ENCODE assay signal across 15 cellular contexts in the genomic region with DNA sequence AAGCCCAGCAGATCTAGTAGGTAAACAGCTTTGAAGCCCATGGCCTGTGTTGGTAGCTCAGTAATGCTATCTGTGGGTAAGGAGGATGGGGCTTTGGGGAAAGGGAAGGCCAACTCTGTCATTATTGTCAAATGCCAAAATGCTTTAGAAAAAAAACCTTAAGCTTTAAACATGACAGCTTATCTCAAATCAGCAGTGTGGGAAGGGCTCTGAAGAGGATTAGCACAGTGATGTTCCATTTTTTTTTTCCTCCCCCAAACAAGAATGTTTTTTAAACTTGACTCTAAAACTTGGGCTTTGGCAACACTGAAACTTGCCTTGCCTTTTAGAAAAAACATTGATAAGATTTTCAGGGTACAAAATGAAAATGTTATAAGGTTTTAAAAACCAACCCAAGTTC.
"Had no signal": no experiment of that assay in that cellular context is flagged by ENCODE, and none has a peak within 500 bp of the region (broad histone marks: within the 10 kb centered on the region; RNA-seq: fewer than 3 reads in every experiment).

No MANE protein-coding gene starts in this region.

- H3K4me3 Mint-ChIP-seq: activated naive CD8-positive, alpha-beta T cell treated with anti-CD3 and anti-CD28 coated beads for 36 hours; mesothelial cell of epicardium; stimulated activated naive CD8-positive, alpha-beta T cell treated with anti-CD3 and anti-CD28 coated beads, Interleukin-15, Interleukin-2, amounts not matched to agents 100 ng/mL and 50 ng/mL, for 24 hours; T-helper 1 cell treated with Interleukin-12 subunit alpha and Interleukin-12 subunit beta and Interleukin-4 antibody, amounts not matched to agents 30 μg/mL and 1 μg/mL, for 36 hours had no signal

- FAIRE-seq: kidney had no signal

- H3K27me3 ChIP-seq: gastrocnemius medialis, neutrophil, thyroid gland had no signal

- H3K27me3 Mint-ChIP-seq: activated naive CD8-positive, alpha-beta T cell treated with anti-CD3 and anti-CD28 coated beads for 36 hours; stimulated activated naive CD8-positive, alpha-beta T cell treated with anti-CD3 and anti-CD28 coated beads, Interleukin-15, Interleukin-2, amounts not matched to agents 100 ng/mL and 50 ng/mL, for 24 hours had no signal

- DNase-seq: activated CD4-positive, alpha-beta T cell treated with anti-CD3 and anti-CD28 coated beads, Interleukin-2, amount 50 U/mL, for 1 hour; activated effector memory CD4-positive, alpha-beta T cell treated with anti-CD3 and anti-CD28 coated beads, Interleukin-2, amount 50 U/mL, for 16 hours; activated naive CD8-positive, alpha-beta T cell treated with anti-CD3 and anti-CD28 coated beads for 36 hours; gastrocnemius medialis; kidney; stimulated activated CD4-positive, alpha-beta T cell treated with anti-CD3 and anti-CD28 coated beads, Interleukin-2, amount 100 ng/mL, for 48 hours; stimulated activated CD8-positive, alpha-beta memory T cell treated with anti-CD3 and anti-CD28 coated beads, Interleukin-4, amount 100 ng/mL, for 48 hours; thyroid gland had no signal

- H3K36me3 Mint-ChIP-seq: mesothelial cell of epicardium had no signal

- H3K36me3 ChIP-seq: gastrocnemius medialis, neutrophil, prostate gland, thyroid gland had no signal

- H3K9me3 Mint-ChIP-seq: activated naive CD8-positive, alpha-beta T cell treated with anti-CD3 and anti-CD28 coated beads for 36 hours; mesothelial cell of epicardium; stimulated activated naive CD8-positive, alpha-beta T cell treated with anti-CD3 and anti-CD28 coated beads, Interleukin-15, Interleukin-2, amounts not matched to agents 100 ng/mL and 50 ng/mL, for 24 hours; T-helper 1 cell treated with Interleukin-12 subunit alpha and Interleukin-12 subunit beta and Interleukin-4 antibody, amounts not matched to agents 30 μg/mL and 1 μg/mL, for 36 hours had no signal

- ATAC-seq: gastrocnemius medialis, sciatic nerve, SK-N-SH treated with all-trans-retinoic acid at 6 μM for 48 hours had no signal

- H3K9me3 ChIP-seq: gastrocnemius medialis, neutrophil, prostate gland, thyroid gland had no signal

- H3K4me3 ChIP-seq: gastrocnemius medialis, prostate gland, thyroid gland had no signal

- H3K4me1 ChIP-seq: prostate gland had no signal

- H3K27ac Mint-ChIP-seq: activated naive CD8-positive, alpha-beta T cell treated with anti-CD3 and anti-CD28 coated beads for 36 hours; mesothelial cell of epicardium; stimulated activated naive CD8-positive, alpha-beta T cell treated with anti-CD3 and anti-CD28 coated beads, Interleukin-15, Interleukin-2, amounts not matched to agents 100 ng/mL and 50 ng/mL, for 24 hours; T-helper 1 cell treated with Interleukin-12 subunit alpha and Interleukin-12 subunit beta and Interleukin-4 antibody, amounts not matched to agents 30 μg/mL and 1 μg/mL, for 36 hours had no signal

- H3K27ac ChIP-seq: gastrocnemius medialis, neutrophil, prostate gland, thyroid gland had no signal
